Comparison of ENCODE assay signal across 8 cellular contexts in genomic region chr15:78072080-78072892, GRCh38. TPM values are rescaled to one million over a fixed set of nuclear protein-coding genes. Genes with fewer than 3 reads are reported as not detected.
A peak's percentile ranks its signal among the peaks of the same experiment; 100 is the strongest.
DNase-seq lines count a peak whose midpoint lies in the region; ATAC-seq and TF ChIP-seq lines count a peak whose summit lies in the region.

No MANE protein-coding gene starts in this region.

- intact Hi-C loops in right lobe of liver (cut with DNase I) = loop anchor here in 1 of 2 donors (5.0 kb wide), 1 partner anchor 60 kb away; no protein-coding TSS in a partner anchor

- TF ChIP-seq POLR2A in right lobe of liver (IDR thresholded peaks at IDR 0.05) = peak; percentile 83
- peak in 1 of 2 donors; percentile 42 for TF ChIP-seq POLR2A in tibial nerve (IDR thresholded peaks at IDR 0.05)

- peak overlapping the region; percentile 41 for H3K4me3 Mint-ChIP-seq in activated T-cell treated with anti-CD3 and anti-CD28 coated beads, Interleukin-2, amount 50 U/mL, for 24 hours

- H3K27ac Mint-ChIP-seq in activated T-cell treated with anti-CD3 and anti-CD28 coated beads, Interleukin-2, amount 50 U/mL, for 24 hours = peak overlapping the region; percentile 88

- H3K27ac ChIP-seq in brain microvascular endothelial cell = peak overlapping the region; percentile 90
- H3K27ac ChIP-seq in right lobe of liver = peak overlapping the region; percentile 83 to 89 (median 85)
- H3K27ac ChIP-seq in tibial nerve = peak overlapping the region; percentile 31 to 96 (median 80)

- H3K9me3 ChIP-seq in right lobe of liver (no peaks in the 10 kb centered on the region), tibial nerve (no peaks in the 10 kb centered on the region)

- no peaks in the 10 kb centered on the region for H3K27me3 ChIP-seq in brain microvascular endothelial cell (replicated peaks)
- H3K27me3 ChIP-seq in right lobe of liver = no peaks in the 10 kb centered on the region
- H3K27me3 ChIP-seq in tibial nerve = no peaks in the 10 kb centered on the region

- in situ Hi-C loops in brain microvascular endothelial cell (cut with HindIII; ENCODE audit: low pct_ligation_motif_present, low sequenced_read_pairs) = no loop called here

- H3K4me1 ChIP-seq in right lobe of liver (peaks cover 0 to 68% (median 25%) of the 10 kb centered on the region in 4 donors), tibial nerve (peaks cover 0 to 94% (median 70%) of the 10 kb centered on the region in 4 donors)

- peak; percentile 53 to 69 (median 60) for ATAC-seq in right lobe of liver
- ATAC-seq in HG03025 (IDR thresholded peaks at IDR 0.05; ENCODE audit: low FRiP score, unreplicated experiment) = no peak

- WGBS in right lobe of liver (ENCODE audit: insufficient coverage, low coverage, low lambda C conversion rate, missing lambda C conversion rate) = 18% methylated on average over 9 of the region's 9 CpGs
- 26 to 28% methylated on average over 9 of the region's 9 CpGs for WGBS in tibial nerve, 2 donors

- no peaks in the 10 kb centered on the region for H3K27me3 Mint-ChIP-seq in activated T-cell treated with anti-CD3 and anti-CD28 coated beads, Interleukin-2, amount 50 U/mL, for 24 hours

- H3K9me3 Mint-ChIP-seq in activated T-cell treated with anti-CD3 and anti-CD28 coated beads, Interleukin-2, amount 50 U/mL, for 24 hours = no peaks in the 10 kb centered on the region

- peaks cover 47% of the 10 kb centered on the region for H3K4me1 Mint-ChIP-seq in activated T-cell treated with anti-CD3 and anti-CD28 coated beads, Interleukin-2, amount 50 U/mL, for 24 hours (ENCODE audit: low read depth)

- peak in 1 of 2 donors; percentile 85 for TF ChIP-seq EP300 in tibial nerve (IDR thresholded peaks at IDR 0.05)

- no peak for DNase-seq in activated T-cell treated with anti-CD3 and anti-CD28 coated beads, Interleukin-2, amount 50 U/mL, for 24 hours
- DNase-seq in activated T-cell treated with anti-CD3 and anti-CD28 coated beads for 4 hours (no peak), brain microvascular endothelial cell (peak; percentile 89), right lobe of liver (peak in 1 of 3 donors; percentile 79), tibial nerve (ENCODE audit: low spot score in 2 of 2) (peak in 1 of 2 donors; percentile 68), DMS114 treated with DMSO at 0.1 percent for 48 hours (lab: John Stamatoyannopoulos, UW; ENCODE audit: unreplicated experiment) (no peak), NCI-H446 (lab: John Stamatoyannopoulos, UW) (no peak)

- H3K36me3 Mint-ChIP-seq in activated T-cell treated with anti-CD3 and anti-CD28 coated beads, Interleukin-2, amount 50 U/mL, for 24 hours (ENCODE audit: low read depth) = peaks cover 26% of the 10 kb centered on the region

- TF ChIP-seq CTCF in brain microvascular endothelial cell (IDR thresholded peaks at IDR 0.05; ENCODE audit: low read depth, low read length, missing control alignments) (peak; percentile 30), right lobe of liver (IDR thresholded peaks at IDR 0.05) (no peak), tibial nerve (IDR thresholded peaks at IDR 0.05) (no peak)

- H3K4me3 ChIP-seq in brain microvascular endothelial cell (ENCODE audit: low read depth, low read length) (no peak overlapping the region), right lobe of liver (peak overlapping the region in 1 of 3 donors; percentile 1), tibial nerve (no peak overlapping the region)

- H3K36me3 ChIP-seq in brain microvascular endothelial cell (replicated peaks) = no peaks in the 10 kb centered on the region
- no peaks in the 10 kb centered on the region for H3K36me3 ChIP-seq in right lobe of liver
- no peaks in the 10 kb centered on the region for H3K36me3 ChIP-seq in tibial nerve

RNA-seq across cellular contexts. Expression of gene TBC1D2B, which starts 5.2 kb away (rescaled TPM):
- 10 to 100 TPM; 23.7 to 81.4 (median 29.6) TPM for total RNA-seq in right lobe of liver
- 100 to 1,000 TPM in 2 of 4 donors, 10 to 100 TPM in 2; 64.5 to 127 (median 94.5) TPM for total RNA-seq in tibial nerve

RNA-seq across cellular contexts. Expression of gene SH2D7, which starts 20.1 kb away (rescaled TPM):
- total RNA-seq in right lobe of liver = not detected
- not detected for total RNA-seq in tibial nerve

RNA-seq across cellular contexts. Expression of gene CIB2, which starts 59.0 kb away (rescaled TPM):
- total RNA-seq in right lobe of liver (1 to 10 TPM in 2 of 6 experiments, under 1 TPM in 3, not detected in 1; 0.22 to 1.3 (median 0.74) TPM), tibial nerve (10 to 100 TPM in 1 of 4 donors, 1 to 10 TPM in 2, under 1 TPM in 1; 0.63 to 11.0 (median 2.8) TPM)
